Comparison of ENCODE assay signal across 2 cellular contexts in genomic region chr6:1264619-1265445, GRCh38.
TF ChIP-seq lines count a peak whose summit lies in the region.

No MANE protein-coding gene starts in this region.

TF ChIP-seq in IMR-90, 13 proteins besides CTCF, POLR2A, EP300 and RAD21:
- TF ChIP-seq MAFK (IDR thresholded peaks at IDR 0.05; ENCODE audit: low read depth, low read length) = peak; percentile 88
- TF ChIP-seq MXI1 (IDR thresholded peaks at IDR 0.05; ENCODE audit: borderline replicate concordance, low read depth, low read length) = no peak

TF ChIP-seq in K562, 482 proteins besides CTCF, POLR2A, EP300 and RAD21:
- TF ChIP-seq MAFG (tag; conservative IDR thresholded peaks at IDR 0.05) (peak; percentile 75), PATZ1 (CRISPR knock-in tag; IDR thresholded peaks at IDR 0.05; ENCODE audit: borderline replicate concordance) (no peak), MAFK (IDR thresholded peaks at IDR 0.05; ENCODE audit: low read length) (peak; percentile 75), NCOA2 (IDR thresholded peaks at IDR 0.05; ENCODE audit: partially characterized antibody in 2 of 2) (no peak), ZSCAN32 (CRISPR knock-in tag; IDR thresholded peaks at IDR 0.05) (no peak), C11orf30 (IDR thresholded peaks at IDR 0.05; ENCODE audit: low read depth) (peak; percentile 71), MAFF (IDR thresholded peaks at IDR 0.05; ENCODE audit: low read length) (peak; percentile 83), ZNF316 (IDR thresholded peaks at IDR 0.05) (peak; percentile 81)
- TF ChIP-seq, protein P1, sequence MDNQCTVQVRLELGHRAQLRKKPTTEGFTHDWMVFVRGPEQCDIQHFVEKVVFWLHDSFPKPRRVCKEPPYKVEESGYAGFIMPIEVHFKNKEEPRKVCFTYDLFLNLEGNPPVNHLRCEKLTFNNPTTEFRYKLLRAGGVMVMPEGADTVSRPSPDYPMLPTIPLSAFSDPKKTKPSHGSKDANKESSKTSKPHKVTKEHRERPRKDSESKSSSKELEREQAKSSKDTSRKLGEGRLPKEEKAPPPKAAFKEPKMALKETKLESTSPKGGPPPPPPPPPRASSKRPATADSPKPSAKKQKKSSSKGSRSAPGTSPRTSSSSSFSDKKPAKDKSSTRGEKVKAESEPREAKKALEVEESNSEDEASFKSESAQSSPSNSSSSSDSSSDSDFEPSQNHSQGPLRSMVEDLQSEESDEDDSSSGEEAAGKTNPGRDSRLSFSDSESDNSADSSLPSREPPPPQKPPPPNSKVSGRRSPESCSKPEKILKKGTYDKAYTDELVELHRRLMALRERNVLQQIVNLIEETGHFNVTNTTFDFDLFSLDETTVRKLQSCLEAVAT (IDR thresholded peaks at IDR 0.05) = no peak
- TF ChIP-seq, protein P2, sequence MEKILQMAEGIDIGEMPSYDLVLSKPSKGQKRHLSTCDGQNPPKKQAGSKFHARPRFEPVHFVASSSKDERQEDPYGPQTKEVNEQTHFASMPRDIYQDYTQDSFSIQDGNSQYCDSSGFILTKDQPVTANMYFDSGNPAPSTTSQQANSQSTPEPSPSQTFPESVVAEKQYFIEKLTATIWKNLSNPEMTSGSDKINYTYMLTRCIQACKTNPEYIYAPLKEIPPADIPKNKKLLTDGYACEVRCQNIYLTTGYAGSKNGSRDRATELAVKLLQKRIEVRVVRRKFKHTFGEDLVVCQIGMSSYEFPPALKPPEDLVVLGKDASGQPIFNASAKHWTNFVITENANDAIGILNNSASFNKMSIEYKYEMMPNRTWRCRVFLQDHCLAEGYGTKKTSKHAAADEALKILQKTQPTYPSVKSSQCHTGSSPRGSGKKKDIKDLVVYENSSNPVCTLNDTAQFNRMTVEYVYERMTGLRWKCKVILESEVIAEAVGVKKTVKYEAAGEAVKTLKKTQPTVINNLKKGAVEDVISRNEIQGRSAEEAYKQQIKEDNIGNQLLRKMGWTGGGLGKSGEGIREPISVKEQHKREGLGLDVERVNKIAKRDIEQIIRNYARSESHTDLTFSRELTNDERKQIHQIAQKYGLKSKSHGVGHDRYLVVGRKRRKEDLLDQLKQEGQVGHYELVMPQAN (IDR thresholded peaks at IDR 0.05; ENCODE audit: borderline replicate concordance) = no peak
- TF ChIP-seq, protein P3, sequence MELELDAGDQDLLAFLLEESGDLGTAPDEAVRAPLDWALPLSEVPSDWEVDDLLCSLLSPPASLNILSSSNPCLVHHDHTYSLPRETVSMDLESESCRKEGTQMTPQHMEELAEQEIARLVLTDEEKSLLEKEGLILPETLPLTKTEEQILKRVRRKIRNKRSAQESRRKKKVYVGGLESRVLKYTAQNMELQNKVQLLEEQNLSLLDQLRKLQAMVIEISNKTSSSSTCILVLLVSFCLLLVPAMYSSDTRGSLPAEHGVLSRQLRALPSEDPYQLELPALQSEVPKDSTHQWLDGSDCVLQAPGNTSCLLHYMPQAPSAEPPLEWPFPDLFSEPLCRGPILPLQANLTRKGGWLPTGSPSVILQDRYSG (tag; conservative IDR thresholded peaks at IDR 0.05; ENCODE audit: low read depth) = no peak
TF ChIP-seq in K562: peak in this region for 5.
